Comparison of ENCODE assay signal across 29 cellular contexts in genomic region chr2:120575966-120576365, GRCh38.
"Had no signal": no experiment of that assay in that cellular context is flagged by ENCODE, and none has a peak within 500 bp of the region (broad histone marks: within the 10 kb centered on the region; RNA-seq: fewer than 3 reads in every experiment).

No MANE protein-coding gene starts in this region.

- H3K4me3 Mint-ChIP-seq: activated CD4-positive, alpha-beta memory T cell treated with anti-CD3 and anti-CD28 coated beads for 36 hours; activated CD4-positive, alpha-beta T cell treated with anti-CD3 and anti-CD28 coated beads, Interleukin-2, amount 10 ng/mL, durations not matched to agents 7 days and 5 days; activated naive CD8-positive, alpha-beta T cell treated with anti-CD3 and anti-CD28 coated beads, Interleukin-2, amount 50 U/mL, for 24 hours; activated T-cell treated with anti-CD3 and anti-CD28 coated beads, Interleukin-2, amount 50 U/mL, for 4 hours; T-helper 1 cell treated with Interleukin-12 subunit alpha and Interleukin-12 subunit beta and Interleukin-4 antibody, amounts not matched to agents 30 μg/mL and 1 μg/mL, for 36 hours had no signal

- H3K36me3 Mint-ChIP-seq: activated CD4-positive, alpha-beta memory T cell treated with anti-CD3 and anti-CD28 coated beads for 36 hours; activated naive CD4-positive, alpha-beta T cell treated with anti-CD3 and anti-CD28 coated beads, Interleukin-2, amount 50 U/mL, for 72 hours; brain had no signal

- DNase-seq: activated CD4-positive, alpha-beta memory T cell treated with anti-CD3 and anti-CD28 coated beads for 36 hours; activated CD4-positive, alpha-beta T cell treated with anti-CD3 and anti-CD28 coated beads, Interleukin-2, amount 10 ng/mL, durations not matched to agents 7 days and 5 days; activated CD4-positive, CD25-positive, alpha-beta regulatory T cell; activated CD8-positive, alpha-beta memory T cell treated with anti-CD3 and anti-CD28 coated beads for 24 hours; activated effector memory CD4-positive, alpha-beta T cell treated with anti-CD3 and anti-CD28 coated beads, Interleukin-2, amount 50 U/mL, for 16 hours; activated naive CD4-positive, alpha-beta T cell treated with Interleukin-2 at 50 U/mL for 16 hours; activated naive CD8-positive, alpha-beta T cell treated with anti-CD3 and anti-CD28 coated beads, Interleukin-2, amount 50 U/mL, for 24 hours; activated T-cell treated with anti-CD3 and anti-CD28 coated beads, Interleukin-2, amount 50 U/mL, for 4 hours; amniotic stem cell; MG63; MV-4-11; NCI-H1092 treated with DMSO at 0.1 percent for 48 hours; NCI-H1417 treated with DMSO at 0.1 percent for 48 hours; NCI-H1694 treated with DMSO at 0.1 percent for 48 hours; NCI-H2029 treated with DMSO at 0.1 percent for 48 hours; NCI-H345; NCI-H510A; NCI-H526 treated with DMSO at 0.1 percent for 48 hours; NCI-H82; RPMI8226; SHP77; SW 1271; T1000 had no signal

- H3K9me3 ChIP-seq: ascending aorta, MG63, SJSA1 had no signal

- H3K36me3 ChIP-seq: ascending aorta, MG63, SJSA1 had no signal

- H3K27me3 ChIP-seq: ascending aorta, MG63, SJSA1 had no signal

- H3K4me1 Mint-ChIP-seq: activated CD4-positive, alpha-beta T cell treated with anti-CD3 and anti-CD28 coated beads, Interleukin-2, amount 10 ng/mL, durations not matched to agents 7 days and 5 days; activated naive CD8-positive, alpha-beta T cell treated with anti-CD3 and anti-CD28 coated beads, Interleukin-2, amount 50 U/mL, for 24 hours had no signal

- H3K4me3 ChIP-seq: MG63, SJSA1 had no signal

- H3K4me1 ChIP-seq: SJSA1 had no signal

- H3K27ac ChIP-seq: ascending aorta, SJSA1 had no signal

- H3K27ac Mint-ChIP-seq: activated CD4-positive, alpha-beta memory T cell treated with anti-CD3 and anti-CD28 coated beads for 36 hours; activated CD4-positive, alpha-beta T cell treated with anti-CD3 and anti-CD28 coated beads, Interleukin-2, amount 10 ng/mL, durations not matched to agents 7 days and 5 days; activated naive CD4-positive, alpha-beta T cell treated with anti-CD3 and anti-CD28 coated beads, Interleukin-2, amount 50 U/mL, for 72 hours; activated naive CD8-positive, alpha-beta T cell treated with anti-CD3 and anti-CD28 coated beads, Interleukin-2, amount 50 U/mL, for 24 hours; T-helper 1 cell treated with Interleukin-12 subunit alpha and Interleukin-12 subunit beta and Interleukin-4 antibody, amounts not matched to agents 30 μg/mL and 1 μg/mL, for 36 hours had no signal

- H3K9me3 Mint-ChIP-seq: activated CD4-positive, alpha-beta memory T cell treated with anti-CD3 and anti-CD28 coated beads for 36 hours; activated CD4-positive, alpha-beta T cell treated with anti-CD3 and anti-CD28 coated beads, Interleukin-2, amount 10 ng/mL, durations not matched to agents 7 days and 5 days; activated naive CD4-positive, alpha-beta T cell treated with anti-CD3 and anti-CD28 coated beads, Interleukin-2, amount 50 U/mL, for 72 hours; activated naive CD8-positive, alpha-beta T cell treated with anti-CD3 and anti-CD28 coated beads, Interleukin-2, amount 50 U/mL, for 24 hours; activated T-cell treated with anti-CD3 and anti-CD28 coated beads, Interleukin-2, amount 50 U/mL, for 4 hours; T-helper 1 cell treated with Interleukin-12 subunit alpha and Interleukin-12 subunit beta and Interleukin-4 antibody, amounts not matched to agents 30 μg/mL and 1 μg/mL, for 36 hours had no signal

- ATAC-seq: activated naive CD4-positive, alpha-beta T cell treated with anti-CD3 and anti-CD28 coated beads, Interleukin-2, amount 50 U/mL, for 72 hours; activated naive CD8-positive, alpha-beta T cell treated with anti-CD3 and anti-CD28 coated beads, Interleukin-2, amount 50 U/mL, for 24 hours; activated T-cell treated with anti-CD3 and anti-CD28 coated beads, Interleukin-2, amount 50 U/mL, for 4 hours; SK-N-SH treated with all-trans-retinoic acid at 6 μM for 48 hours had no signal
